ENCODE assay signal across 34 cellular contexts in the genomic region with DNA sequence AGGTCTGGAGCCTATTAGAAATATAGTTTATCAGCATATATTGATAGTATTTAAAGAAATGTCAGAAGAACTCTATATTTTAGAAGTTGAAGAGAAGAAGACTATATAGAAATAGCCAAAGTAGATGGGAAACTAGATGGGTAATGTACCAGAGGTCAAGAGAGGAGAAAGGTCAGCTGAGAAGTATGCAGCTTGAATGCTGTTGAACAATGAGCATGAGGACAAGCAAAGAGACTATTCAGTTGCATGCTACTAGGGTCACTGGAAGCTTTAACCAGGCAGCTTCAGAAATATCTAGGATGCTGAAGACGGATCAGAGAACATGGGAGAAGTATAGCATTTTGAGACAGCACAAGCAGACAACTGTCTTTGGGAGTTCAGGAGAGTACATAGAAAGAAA.
"Had no signal": no experiment of that assay in that cellular context is flagged by ENCODE, and none has a peak within 500 bp of the region (broad histone marks: within the 10 kb centered on the region; RNA-seq: fewer than 3 reads in every experiment).

No MANE protein-coding gene starts in this region.

- H3K4me1 ChIP-seq: ascending aorta, breast epithelium, foreskin keratinocyte, gastrocnemius medialis had no signal

- H3K36me3 ChIP-seq: ascending aorta, breast epithelium, cardiac muscle cell, esophagus muscularis mucosa, gastrocnemius medialis, heart left ventricle had no signal

- H3K27me3 ChIP-seq: ascending aorta, breast epithelium, cardiac muscle cell, esophagus muscularis mucosa, foreskin keratinocyte, gastrocnemius medialis, heart left ventricle had no signal

- H3K9me3 Mint-ChIP-seq: activated CD4-positive, alpha-beta memory T cell treated with anti-CD3 and anti-CD28 coated beads for 36 hours; activated naive CD4-positive, alpha-beta T cell treated with anti-CD3 and anti-CD28 coated beads for 36 hours; activated naive CD4-positive, alpha-beta T cell treated with anti-CD3 and anti-CD28 coated beads, Interleukin-2, amount 50 U/mL, for 24 hours; activated naive CD8-positive, alpha-beta T cell treated with anti-CD3 and anti-CD28 coated beads, Interleukin-2, amount 10 ng/mL, durations not matched to agents 7 days and 5 days; activated T-helper 1 cell treated with anti-CD3 and anti-CD28 coated beads, Interleukin-12 subunit alpha, Interleukin-12 subunit beta, Interleukin-2, Interleukin-4 antibody, amounts not matched to agents 30 ng/mL and 10 ng/mL and 1 ng/mL, durations not matched to agents 14 hours and 24 hours and 36 hours; activated T-helper 2 cell treated with anti-CD3 and anti-CD28 coated beads, Interferon-gamma antibody, Interleukin-2, Interleukin-4, amounts not matched to agents 10 μg/mL and 5 μg/mL and 100 μg/mL, durations not matched to agents 14 hours and 24 hours and 36 hours; effector memory CD8-positive, alpha-beta T cell had no signal

- H3K4me3 Mint-ChIP-seq: activated CD4-positive, alpha-beta memory T cell treated with anti-CD3 and anti-CD28 coated beads for 36 hours; activated CD4-positive, alpha-beta T cell treated with anti-CD3 and anti-CD28 coated beads for 36 hours; activated CD4-positive, alpha-beta T cell treated with anti-CD3 and anti-CD28 coated beads, Interleukin-2, amount 10 ng/mL, durations not matched to agents 24 days and 14 days; activated CD8-positive, alpha-beta memory T cell treated with anti-CD3 and anti-CD28 coated beads, Interleukin-2, amount 10 ng/mL, durations not matched to agents 7 days and 5 days; activated CD8-positive, alpha-beta T cell treated with anti-CD3 and anti-CD28 coated beads, Interleukin-2, amount 10 ng/mL, durations not matched to agents 7 days and 5 days; activated naive CD4-positive, alpha-beta T cell treated with anti-CD3 and anti-CD28 coated beads for 36 hours; activated naive CD4-positive, alpha-beta T cell treated with anti-CD3 and anti-CD28 coated beads, Interleukin-2, amount 50 U/mL, for 24 hours; activated naive CD8-positive, alpha-beta T cell treated with anti-CD3 and anti-CD28 coated beads, Interleukin-2, amount 10 ng/mL, durations not matched to agents 7 days and 5 days; activated T-helper 1 cell treated with anti-CD3 and anti-CD28 coated beads, Interleukin-12 subunit alpha, Interleukin-12 subunit beta, Interleukin-2, Interleukin-4 antibody, amounts not matched to agents 30 ng/mL and 10 ng/mL and 1 ng/mL, durations not matched to agents 14 hours and 24 hours and 36 hours; brain; effector memory CD8-positive, alpha-beta T cell had no signal

- H3K27me3 Mint-ChIP-seq: activated CD4-positive, alpha-beta memory T cell treated with anti-CD3 and anti-CD28 coated beads for 36 hours; activated CD4-positive, alpha-beta T cell treated with anti-CD3 and anti-CD28 coated beads for 36 hours; brain had no signal

- ATAC-seq: activated CD4-positive, alpha-beta T cell treated with anti-CD3 and anti-CD28 coated beads for 36 hours; activated CD8-positive, alpha-beta memory T cell treated with anti-CD3 and anti-CD28 coated beads, Interleukin-2, amount 10 ng/mL, durations not matched to agents 7 days and 5 days; activated CD8-positive, alpha-beta T cell treated with anti-CD3 and anti-CD28 coated beads, Interleukin-2, amount 10 ng/mL, durations not matched to agents 7 days and 5 days; effector memory CD8-positive, alpha-beta T cell; foreskin keratinocyte; gastrocnemius medialis; heart left ventricle had no signal

- H3K4me3 ChIP-seq: ascending aorta, breast epithelium, cardiac muscle cell, coronary artery, esophagus muscularis mucosa, gastrocnemius medialis, heart left ventricle had no signal

- H3K9me3 ChIP-seq: ascending aorta, breast epithelium, esophagus muscularis mucosa, gastrocnemius medialis, heart left ventricle had no signal

- H3K36me3 Mint-ChIP-seq: activated CD4-positive, alpha-beta memory T cell treated with anti-CD3 and anti-CD28 coated beads for 36 hours; activated naive CD4-positive, alpha-beta T cell treated with anti-CD3 and anti-CD28 coated beads, Interleukin-2, amount 50 U/mL, for 24 hours; brain had no signal

- H3K27ac Mint-ChIP-seq: activated CD4-positive, alpha-beta memory T cell treated with anti-CD3 and anti-CD28 coated beads for 36 hours; activated CD4-positive, alpha-beta T cell treated with anti-CD3 and anti-CD28 coated beads for 36 hours; activated CD4-positive, alpha-beta T cell treated with anti-CD3 and anti-CD28 coated beads, Interleukin-2, amount 10 ng/mL, durations not matched to agents 24 days and 14 days; activated CD8-positive, alpha-beta memory T cell treated with anti-CD3 and anti-CD28 coated beads, Interleukin-2, amount 10 ng/mL, durations not matched to agents 7 days and 5 days; activated CD8-positive, alpha-beta T cell treated with anti-CD3 and anti-CD28 coated beads, Interleukin-2, amount 10 ng/mL, durations not matched to agents 7 days and 5 days; activated naive CD4-positive, alpha-beta T cell treated with anti-CD3 and anti-CD28 coated beads for 36 hours; activated naive CD4-positive, alpha-beta T cell treated with anti-CD3 and anti-CD28 coated beads, Interleukin-2, amount 50 U/mL, for 24 hours; activated naive CD8-positive, alpha-beta T cell treated with anti-CD3 and anti-CD28 coated beads, Interleukin-2, amount 10 ng/mL, durations not matched to agents 7 days and 5 days; activated T-helper 1 cell treated with anti-CD3 and anti-CD28 coated beads, Interleukin-12 subunit alpha, Interleukin-12 subunit beta, Interleukin-2, Interleukin-4 antibody, amounts not matched to agents 30 ng/mL and 10 ng/mL and 1 ng/mL, durations not matched to agents 14 hours and 24 hours and 36 hours; activated T-helper 2 cell treated with anti-CD3 and anti-CD28 coated beads, Interferon-gamma antibody, Interleukin-2, Interleukin-4, amounts not matched to agents 10 μg/mL and 5 μg/mL and 100 μg/mL, durations not matched to agents 14 hours and 24 hours and 36 hours; brain; effector memory CD8-positive, alpha-beta T cell had no signal

- H3K27ac ChIP-seq: ascending aorta, breast epithelium, cardiac muscle cell, coronary artery, esophagus muscularis mucosa, foreskin keratinocyte, gastrocnemius medialis, heart left ventricle had no signal

- H3K4me1 Mint-ChIP-seq: activated CD4-positive, alpha-beta T cell treated with anti-CD3 and anti-CD28 coated beads for 36 hours; activated CD8-positive, alpha-beta memory T cell treated with anti-CD3 and anti-CD28 coated beads, Interleukin-2, amount 10 ng/mL, durations not matched to agents 7 days and 5 days; activated naive CD4-positive, alpha-beta T cell treated with anti-CD3 and anti-CD28 coated beads, Interleukin-2, amount 50 U/mL, for 24 hours; activated naive CD8-positive, alpha-beta T cell treated with anti-CD3 and anti-CD28 coated beads, Interleukin-2, amount 10 ng/mL, durations not matched to agents 7 days and 5 days had no signal

- DNase-seq: activated CD4-positive, alpha-beta memory T cell treated with anti-CD3 and anti-CD28 coated beads for 36 hours; activated CD4-positive, alpha-beta T cell treated with anti-CD3 and anti-CD28 coated beads for 36 hours; activated CD4-positive, alpha-beta T cell treated with anti-CD3 and anti-CD28 coated beads, Interleukin-2, amount 10 ng/mL, durations not matched to agents 24 days and 14 days; activated CD4-positive, CD25-positive, alpha-beta regulatory T cell; activated CD4-positive, CD25-positive, alpha-beta regulatory T cell treated with anti-CD3 and anti-CD28 coated beads, Interleukin-2, amount 50 U/mL, for 72 hours; activated CD8-positive, alpha-beta memory T cell treated with anti-CD3 and anti-CD28 coated beads, Interleukin-2, amount 10 ng/mL, durations not matched to agents 7 days and 5 days; activated CD8-positive, alpha-beta memory T cell treated with anti-CD3 and anti-CD28 coated beads, Interleukin-2, amount 50 U/mL, for 4 hours; activated CD8-positive, alpha-beta T cell treated with anti-CD3 and anti-CD28 coated beads, Interleukin-2, amount 10 ng/mL, durations not matched to agents 7 days and 5 days; activated effector memory CD4-positive, alpha-beta T cell treated with anti-CD3 and anti-CD28 coated beads, Interleukin-2, amount 50 U/mL, for 16 hours; activated naive CD4-positive, alpha-beta T cell treated with anti-CD3 and anti-CD28 coated beads for 36 hours; activated naive CD8-positive, alpha-beta T cell treated with anti-CD3 and anti-CD28 coated beads, Interleukin-2, amount 10 ng/mL, durations not matched to agents 7 days and 5 days; activated T-cell treated with anti-CD3 and anti-CD28 coated beads, Interleukin-2, amount 50 U/mL, for 1 hour; activated T-cell treated with anti-CD3 and anti-CD28 coated beads, Interleukin-2, amount 50 U/mL, for 48 hours; central memory CD4-positive, alpha-beta T cell; cerebellar nuclear complex; dermis blood vessel endothelial cell; effector CD4-positive, alpha-beta T cell; effector memory CD8-positive, alpha-beta T cell; erythroblast; foreskin keratinocyte; gastrocnemius medialis; glutamatergic neuron; heart left ventricle; T-helper 1 cell; T-helper 2 cell had no signal
